Comparison of ENCODE assay signal across 1 cellular context in genomic region chr10:35449944-35450343, GRCh38.
TF ChIP-seq lines count a peak whose summit lies in the region.

No MANE protein-coding gene starts in this region.

TF ChIP-seq in IMR-90, 13 proteins besides CTCF, POLR2A, EP300 and RAD21 (continued from another document):
- TF ChIP-seq SMC3 (IDR thresholded peaks at IDR 0.05; ENCODE audit: low read depth, low read length) (no peak), ELK1 (IDR thresholded peaks at IDR 0.05; ENCODE audit: borderline replicate concordance, low read depth, low read length) (no peak)
TF ChIP-seq in IMR-90: peak in this region for 0.
